ENCODE assay signal across 1 cellular context in genomic region chr4:102826890-102827673, GRCh38.
TF ChIP-seq lines count a peak whose summit lies in the region.

Gene UBE2D3 (minus strand): TSS chr4:102827551. CDS start chr4:102826508, 1,043 bp downstream.

TF ChIP-seq in HepG2, 621 proteins besides CTCF, POLR2A, EP300 and RAD21 (continued from another document and continues in another):
- peak; percentile 16 for TF ChIP-seq BCL3 (CRISPR knock-in tag; IDR thresholded peaks at IDR 0.05)
- no peak for TF ChIP-seq ZNF276 (CRISPR knock-in tag; IDR thresholded peaks at IDR 0.05; ENCODE audit: low read depth)
- no peak for TF ChIP-seq ZBTB40 (IDR thresholded peaks at IDR 0.05)
- peak; percentile 17; the same call in 1 of the 2 replicates for TF ChIP-seq ZBTB40 (CRISPR knock-in tag; IDR thresholded peaks at IDR 0.05)
- TF ChIP-seq ZMYM4 (CRISPR knock-in tag; IDR thresholded peaks at IDR 0.05), result peak; percentile 73
- peak; percentile 79; the same call in 1 of the 2 replicates for TF ChIP-seq KDM5B (CRISPR knock-in tag; IDR thresholded peaks at IDR 0.05; ENCODE audit: borderline replicate concordance)
- TF ChIP-seq ZFP1 (CRISPR knock-in tag; IDR thresholded peaks at IDR 0.05), result 0 out of 2 replicates have a peak, but pooled peaks have one; percentile 43
- peak; percentile 79; the same call in 1 of the 2 replicates for TF ChIP-seq REL (CRISPR knock-in tag; conservative IDR thresholded peaks at IDR 0.05)
- TF ChIP-seq SP1 (IDR thresholded peaks at IDR 0.05), result no peak
- peak; percentile 83 for TF ChIP-seq SP1 (CRISPR knock-in tag; IDR thresholded peaks at IDR 0.05)
- TF ChIP-seq HMG20B (CRISPR knock-in tag; conservative IDR thresholded peaks at IDR 0.05), result 0 out of 2 replicates have a peak, but pooled peaks have one; percentile 41
- TF ChIP-seq ASH2L (IDR thresholded peaks at IDR 0.05; ENCODE audit: insufficient read length, low read depth, low read length), result no peak
- 0 out of 2 replicates have a peak, but pooled peaks have one; percentile 49 for TF ChIP-seq ZBTB39 (CRISPR knock-in tag; IDR thresholded peaks at IDR 0.05)
- TF ChIP-seq NR3C1 (CRISPR knock-in tag; IDR thresholded peaks at IDR 0.05), result no peak
- no peak; the same call in none of the 2 replicates for TF ChIP-seq ZNF639 (CRISPR knock-in tag; conservative IDR thresholded peaks at IDR 0.05)
- TF ChIP-seq SNAI1 (CRISPR knock-in tag; IDR thresholded peaks at IDR 0.05; ENCODE audit: borderline replicate concordance), result 0 out of 2 replicates have a peak, but pooled peaks have one; percentile 21
- TF ChIP-seq ZNF552 (CRISPR knock-in tag; IDR thresholded peaks at IDR 0.05; ENCODE audit: borderline replicate concordance), result peak; percentile 89; the same call in 1 of the 2 replicates
- 0 out of 2 replicates have a peak, but pooled peaks have one; percentile 38 for TF ChIP-seq MAZ (IDR thresholded peaks at IDR 0.05; ENCODE audit: borderline replicate concordance, low read depth, low read length)
- peak; percentile 87; the same call in 1 of the 2 replicates for TF ChIP-seq MAZ (CRISPR knock-in tag; IDR thresholded peaks at IDR 0.05; ENCODE audit: low read depth)
- TF ChIP-seq UBTF (CRISPR knock-in tag; IDR thresholded peaks at IDR 0.05), result peak; percentile 91
- no peak for TF ChIP-seq FOXA1 (IDR thresholded peaks at IDR 0.05)
- peak; percentile 23; the same call in 1 of the 2 replicates for TF ChIP-seq FOXA1 (CRISPR knock-in tag; IDR thresholded peaks at IDR 0.05)
- no peak; the same call in 1 of the 2 replicates for TF ChIP-seq PITX1 (CRISPR knock-in tag; IDR thresholded peaks at IDR 0.05)
- peak; percentile 19; the same call in 1 of the 2 replicates for TF ChIP-seq WIZ (CRISPR knock-in tag; IDR thresholded peaks at IDR 0.05)
- no peak for TF ChIP-seq U2AF1 (optimal IDR thresholded peaks at IDR 0.05; ENCODE audit: low read depth, low read length)
- peak; percentile 81; the same call in 1 of the 2 replicates for TF ChIP-seq ZNF788 (CRISPR knock-in tag; IDR thresholded peaks at IDR 0.05; ENCODE audit: borderline replicate concordance)
- TF ChIP-seq ZNF740 (CRISPR knock-in tag; IDR thresholded peaks at IDR 0.05), result peak; percentile 67
- no peak for TF ChIP-seq SETDB1 (CRISPR knock-in tag; IDR thresholded peaks at IDR 0.05; ENCODE audit: borderline replicate concordance)
- peak; percentile 95 for TF ChIP-seq NCOA1 (CRISPR knock-in tag; IDR thresholded peaks at IDR 0.05)
- no peak for TF ChIP-seq ZNF704 (CRISPR knock-in tag; IDR thresholded peaks at IDR 0.05; ENCODE audit: borderline replicate concordance)
- TF ChIP-seq ZNF784 (CRISPR knock-in tag; IDR thresholded peaks at IDR 0.05; ENCODE audit: borderline replicate concordance), result peak; percentile 52; the same call in 1 of the 2 replicates
- TF ChIP-seq PHF20 (CRISPR knock-in tag; IDR thresholded peaks at IDR 0.05), result 0 out of 2 replicates have a peak, but pooled peaks have one; percentile 53
